In genomic region chr19:49786432-49786831, GRCh38 we compare ENCODE assay signal across 1 cellular context.
TF ChIP-seq lines count a peak whose summit lies in the region.

No MANE protein-coding gene starts in this region.

TF ChIP-seq in WTC11, 78 proteins besides CTCF, POLR2A, EP300 and RAD21 (continued from another document):
- no peak for TF ChIP-seq SMAD4 (CRISPR knock-in tag; IDR thresholded peaks at IDR 0.05)
- TF ChIP-seq ETV6 (CRISPR knock-in tag; IDR thresholded peaks at IDR 0.05), result no peak
